12 cellular contexts compared by ENCODE assay signal in genomic region chr3:128549283-128550112, GRCh38. TPM values are rescaled to one million over a fixed set of nuclear protein-coding genes. Genes with fewer than 3 reads are reported as not detected.
DNase-seq lines count a peak whose midpoint lies in the region; ATAC-seq and TF ChIP-seq lines count a peak whose summit lies in the region.
"Had no signal": no experiment of that assay in that cellular context is flagged by ENCODE, and none has a peak within 500 bp of the region (broad histone marks: within the 10 kb centered on the region; RNA-seq: fewer than 3 reads in every experiment).

No MANE protein-coding gene starts in this region.

- H3K9me3 ChIP-seq in mammary epithelial cell (replicated peaks; ENCODE audit: insufficient read depth, low read length) (no peaks in the 10 kb centered on the region), spleen (no peaks in the 10 kb centered on the region)

- TF ChIP-seq POLR2A in spleen (IDR thresholded peaks at IDR 0.05), result no peak

- BruUV-seq in mammary epithelial cell (replicated peaks; lab: Mats Ljungman, UMichigan), result no TSS peak

- WGBS in mammary epithelial cell (ENCODE audit: low coverage, missing lambda C conversion rate), result 55% methylated on average over 17 of the region's 20 CpGs
- 48 to 56% (median 48%) methylated on average over 20 of the region's 20 CpGs for WGBS in spleen, 5 donors

- H3K27me3 ChIP-seq in mammary epithelial cell (ENCODE audit: insufficient read depth, low read length) (no peaks in the 10 kb centered on the region), kidney epithelial cell (ENCODE audit: control insufficient read depth, insufficient read depth, low read length) (no peaks in the 10 kb centered on the region), spleen (replicated peaks in 1 of 7) (peaks cover 0 to 38% (median 4%) of the 10 kb centered on the region in 7 donors)

- no peaks in the 10 kb centered on the region for H3K36me3 ChIP-seq in mammary epithelial cell (ENCODE audit: insufficient read depth, low read length)
- H3K36me3 ChIP-seq in kidney epithelial cell (ENCODE audit: control insufficient read depth, insufficient read depth, low read length), result no peaks in the 10 kb centered on the region
- no peaks in the 10 kb centered on the region for H3K36me3 ChIP-seq in spleen

- H2AFZ ChIP-seq in mammary epithelial cell (ENCODE audit: low read depth, low read length), result peak overlapping the region; percentile 79

- H3K9ac ChIP-seq in mammary epithelial cell (ENCODE audit: insufficient read depth, low read length), result no peak overlapping the region

- no peak overlapping the region for H3K4me3 ChIP-seq in mammary epithelial cell (replicated peaks in 1 of 3; ENCODE audit: insufficient read depth in 1 of 3, low read depth in 2 of 3, low read length in 3 of 3)
- H3K4me3 ChIP-seq in kidney epithelial cell (ENCODE audit: low read depth, low read length), result no peak overlapping the region
- no peak overlapping the region for H3K4me3 ChIP-seq in spleen

- in situ Hi-C loops in mammary epithelial cell (cut with MboI; ENCODE audit: low sequenced_read_pairs in 2 of 2), result no loop called here

- no peaks in the 10 kb centered on the region for H4K20me1 ChIP-seq in mammary epithelial cell (ENCODE audit: insufficient read depth, low read length)

- ATAC-seq in HG02981 (IDR thresholded peaks at IDR 0.05; ENCODE audit: unreplicated experiment) (no peak), GM21825 (IDR thresholded peaks at IDR 0.05; ENCODE audit: unreplicated experiment) (no peak)

- H3K4me2 ChIP-seq in mammary epithelial cell (ENCODE audit: insufficient read depth, low read depth, low read length), result peak overlapping the region; percentile 48

- H3K4me1 ChIP-seq in mammary epithelial cell (ENCODE audit: insufficient read depth, low read length), result peaks cover 14% of the 10 kb centered on the region
- H3K4me1 ChIP-seq in spleen, result peaks cover 2 to 63% (median 24%) of the 10 kb centered on the region in 6 donors

- CTCF ChIA-PET in mammary epithelial cell (lab: Charles Lee; ENCODE audit: low non-redundant PET), result no interaction called here

- dilution Hi-C loops in mammary epithelial cell (cut with HindIII; ENCODE audit: low sequenced_read_pairs), result no loop called here

- H3K27ac ChIP-seq in mammary epithelial cell (ENCODE audit: insufficient read depth, low read depth, low read length) (peak overlapping the region; percentile 25), spleen (peak overlapping the region in 7 of 8 donors; percentile 59 to 79 (median 76))
- H3K27ac ChIP-seq: epithelial cell of prostate had no signal

- TF ChIP-seq CTCF in mammary epithelial cell (conservative IDR thresholded peaks at IDR 0.05 in 1 of 2, IDR thresholded peaks at IDR 0.05 in 1 of 2; ENCODE audit: extremely low read depth in 1 of 2, insufficient read depth in 1 of 2, low read depth in 1 of 2, low read length in 2 of 2) (no peak), kidney epithelial cell (IDR thresholded peaks at IDR 0.05; ENCODE audit: insufficient read depth, low read length, poor library complexity, severe bottlenecking) (no peak), spleen (IDR thresholded peaks at IDR 0.05 in 8 of 11, conservative IDR thresholded peaks at IDR 0.05 in 3 of 11) (no peak)

- intact Hi-C loops in mammary epithelial cell (cut with micrococcal nuclease), result no loop called here
- intact Hi-C loops in spleen (cut with DNase I; ENCODE audit: low total_unique reads), result no loop called here

- H3K79me2 ChIP-seq in mammary epithelial cell (ENCODE audit: insufficient read depth, low read length), result no peaks in the 10 kb centered on the region

- DNase-seq in HPDE6-E6E7 (ENCODE audit: extremely low spot score), result peak; percentile 46
- DNase-seq in mammary epithelial cell, result peak; percentile 46
- DNase-seq in kidney epithelial cell (ENCODE audit: low read depth), result peak; percentile 28
- no peak for DNase-seq in spleen
- DNase-seq in NCI-H2081 (lab: John Stamatoyannopoulos, UW), result no peak
- DNase-seq in activated CD4-positive, alpha-beta T cell treated with anti-CD3 and anti-CD28 coated beads for 4 hours, result no peak
- DNase-seq: activated CD4-positive, alpha-beta T cell treated with anti-CD3 and anti-CD28 coated beads, Interleukin-2, amount 50 U/mL, for 48 hours; NCI-H446; retina had no signal

RNA-seq across cellular contexts. Expression of gene GATA2, which starts 56.5 kb away (rescaled TPM):
- not detected for total RNA-seq in mammary epithelial cell
- 0.10 TPM for polyA plus RNA-seq in mammary epithelial cell
- not detected for polyA minus RNA-seq in mammary epithelial cell
- 5.6 and 6.0 TPM in 2 replicates for total RNA-seq in kidney epithelial cell
- total RNA-seq in spleen, result 10 to 100 TPM; 14.4 to 28.6 (median 19.3) TPM
- 10 to 100 TPM in 1 of 3 donors, 1 to 10 TPM in 2; 2.2 to 11.9 (median 3.4) TPM for polyA plus RNA-seq in spleen

Comparison
In these comparisons a context has a peak if more than half of its experiments do, and no peak if none do; other contexts are left out.
1. DNase-seq: peak in HPDE6-E6E7 (single experiment), mammary epithelial cell (single experiment) and kidney epithelial cell (single experiment); none in spleen (single experiment), NCI-H2081 (0 of 2) and activated CD4-positive, alpha-beta T cell treated with anti-CD3 and anti-CD28 coated beads for 4 hours (0 of 2).